In genomic region chr3:31189971-31190370, GRCh38 we compare ENCODE assay signal across 6 cellular contexts.
"Had no signal": no experiment of that assay in that cellular context is flagged by ENCODE, and none has a peak within 500 bp of the region (broad histone marks: within the 10 kb centered on the region; RNA-seq: fewer than 3 reads in every experiment).

No MANE protein-coding gene starts in this region.

- H3K27ac ChIP-seq: HL-60 had no signal

- H3K4me1 Mint-ChIP-seq: IgD-negative memory B cell had no signal

- DNase-seq: IMR-90, KBM-7, KG1 had no signal

- H3K9me3 Mint-ChIP-seq: IgD-negative memory B cell had no signal

- H3K27ac Mint-ChIP-seq: IgD-negative memory B cell had no signal

- H3K4me3 Mint-ChIP-seq: IgD-negative memory B cell had no signal

- H3K4me3 ChIP-seq: K562 had no signal
